ENCODE assay signal across 21 cellular contexts in the genomic region with DNA sequence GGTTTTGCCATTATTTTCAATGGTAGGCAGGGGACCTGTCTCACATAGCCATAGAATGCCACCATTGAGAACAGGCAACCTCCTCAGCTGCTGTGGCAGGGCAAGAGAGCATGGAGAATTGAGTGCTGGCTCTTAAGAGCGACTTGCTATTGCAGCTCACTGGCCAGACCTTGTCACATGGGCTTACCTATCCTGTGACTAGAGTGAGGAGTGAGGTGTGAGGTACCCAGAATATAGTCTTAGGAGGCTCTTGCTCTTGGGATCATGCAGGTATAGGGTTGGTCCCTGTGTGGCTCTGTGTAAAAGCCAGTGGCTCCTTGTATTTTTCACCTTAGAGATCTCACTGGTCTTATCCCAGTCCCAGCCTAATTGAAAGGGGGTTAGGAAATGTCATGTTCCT.
"Had no signal": no experiment of that assay in that cellular context is flagged by ENCODE, and none has a peak within 500 bp of the region (broad histone marks: within the 10 kb centered on the region; RNA-seq: fewer than 3 reads in every experiment).

No MANE protein-coding gene starts in this region.

- H3K27me3 Mint-ChIP-seq: stimulated activated naive B cell treated with anti-CD40 and anti-IgM and Interleukin-4, amounts not matched to agents 10 μg/mL and 1 μg/mL and 100 μg/mL, for 72 hours had no signal

- H2AFZ ChIP-seq: neural progenitor cell had no signal

- H3K36me3 Mint-ChIP-seq: natural killer cell treated with Interleukin-12 subunit alpha and Interleukin-12 subunit beta and Interleukin-15 and Interleukin-18, amount 100 ng/mL, for 72 hours; neural progenitor cell; stimulated activated naive B cell treated with anti-CD40 and anti-IgM and Interleukin-4, amounts not matched to agents 10 μg/mL and 1 μg/mL and 100 μg/mL, for 72 hours had no signal

- H3K9me3 ChIP-seq: esophagus squamous epithelium, gastroesophageal sphincter, left ventricle myocardium inferior, ovary, right atrium auricular region, sigmoid colon had no signal

- H3K9ac ChIP-seq: neural progenitor cell had no signal

- H3K27me3 ChIP-seq: esophagus squamous epithelium, gastroesophageal sphincter, ovary, right atrium auricular region, sigmoid colon had no signal

- H3K4me1 ChIP-seq: esophagus squamous epithelium, gastroesophageal sphincter, right atrium auricular region, sigmoid colon had no signal

- H3K4me3 ChIP-seq: esophagus squamous epithelium, gastroesophageal sphincter, left ventricle myocardium inferior, lung, neural progenitor cell, ovary, right atrium auricular region, sigmoid colon, skin epidermis had no signal

- H3K36me3 ChIP-seq: esophagus squamous epithelium, gastroesophageal sphincter, left ventricle myocardium inferior, neural progenitor cell, ovary, right atrium auricular region, sigmoid colon had no signal

- ATAC-seq: gastroesophageal sphincter; left cardiac atrium; natural killer cell treated with Interleukin-12 subunit alpha and Interleukin-12 subunit beta and Interleukin-15 and Interleukin-18, amount 100 ng/mL, for 72 hours; stimulated activated naive B cell treated with anti-CD40 and anti-IgM and Interleukin-4, amounts not matched to agents 10 μg/mL and 1 μg/mL and 100 μg/mL, for 72 hours had no signal

- H3K4me2 ChIP-seq: neural progenitor cell had no signal

- H3K4me3 Mint-ChIP-seq: natural killer cell treated with Interleukin-12 subunit alpha and Interleukin-12 subunit beta and Interleukin-15 and Interleukin-18, amount 100 ng/mL, for 72 hours; neural progenitor cell; stimulated activated naive B cell treated with anti-CD40 and anti-IgM and Interleukin-4, amounts not matched to agents 10 μg/mL and 1 μg/mL and 100 μg/mL, for 72 hours had no signal

- H3K9me3 Mint-ChIP-seq: natural killer cell treated with Interleukin-12 subunit alpha and Interleukin-12 subunit beta and Interleukin-15 and Interleukin-18, amount 100 ng/mL, for 72 hours; neural progenitor cell; stimulated activated naive B cell treated with anti-CD40 and anti-IgM and Interleukin-4, amounts not matched to agents 10 μg/mL and 1 μg/mL and 100 μg/mL, for 72 hours had no signal

- H3K27ac Mint-ChIP-seq: natural killer cell treated with Interleukin-12 subunit alpha and Interleukin-12 subunit beta and Interleukin-15 and Interleukin-18, amount 100 ng/mL, for 72 hours; neural progenitor cell; stimulated activated naive B cell treated with anti-CD40 and anti-IgM and Interleukin-4, amounts not matched to agents 10 μg/mL and 1 μg/mL and 100 μg/mL, for 72 hours had no signal

- DNase-seq: dermis blood vessel endothelial cell; esophagus squamous epithelium; foreskin fibroblast; kidney; left cardiac atrium; left ventricle myocardium inferior; mesenchymal stem cell; midbrain; nucleus accumbens; ovary; sigmoid colon; stimulated activated CD4-positive, alpha-beta T cell treated with anti-CD3 and anti-CD28 coated beads, Interleukin-2, amount 100 ng/mL, for 24 hours; stimulated activated CD4-positive, alpha-beta T cell treated with anti-CD3 and anti-CD28 coated beads, Interleukin-4, amount 100 ng/mL, for 4 hours; stimulated activated naive B cell treated with anti-CD40 and anti-IgM and Interleukin-4, amounts not matched to agents 10 μg/mL and 1 μg/mL and 100 μg/mL, for 72 hours; trophoblast cell had no signal

- H3K27ac ChIP-seq: esophagus squamous epithelium, gastroesophageal sphincter, left ventricle myocardium inferior, neural progenitor cell, ovary, right atrium auricular region, sigmoid colon, skin epidermis had no signal
